Comparison of ENCODE assay signal across 1 cellular context in the genomic region with DNA sequence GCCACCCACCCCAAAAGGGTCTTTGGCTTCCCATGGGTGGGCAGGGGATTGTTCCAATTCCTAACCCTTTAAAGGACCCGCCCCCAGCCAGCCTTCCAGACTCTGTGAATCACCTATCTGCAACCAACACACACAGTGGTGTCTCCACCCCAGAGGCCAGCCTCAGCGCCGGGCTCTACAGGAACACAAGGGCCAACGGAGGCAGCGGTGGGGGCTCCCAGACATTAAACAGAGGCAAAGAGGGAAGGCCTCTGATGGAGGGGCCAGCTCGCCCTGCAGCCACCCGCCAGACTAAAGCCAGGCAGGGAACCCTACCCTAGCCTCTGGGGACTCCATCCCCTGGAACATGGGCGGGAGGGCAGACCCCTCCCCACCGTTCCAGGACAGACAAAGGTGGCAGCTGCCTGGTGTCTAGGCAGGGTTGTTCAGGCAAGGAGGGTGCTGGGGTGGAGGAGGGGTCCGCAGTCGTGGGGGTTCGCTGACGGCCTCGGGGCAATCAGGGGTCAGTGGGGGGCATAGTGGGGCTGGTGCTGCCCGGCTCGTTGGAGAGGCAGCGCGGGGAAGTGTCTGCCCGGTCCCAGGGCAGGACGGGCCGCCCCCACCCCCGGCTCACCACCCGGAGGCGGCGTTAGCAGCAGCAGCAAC.
TF ChIP-seq lines count a peak whose summit lies in the region.

No MANE protein-coding gene starts in this region.

TF ChIP-seq in K562, 482 proteins besides CTCF, POLR2A, EP300 and RAD21:
- TF ChIP-seq KDM5B (IDR thresholded peaks at IDR 0.05; ENCODE audit: insufficient replicate concordance, low read depth, low read length) (peak; percentile 19), TCF3 (CRISPR knock-in tag; IDR thresholded peaks at IDR 0.05) (0 out of 2 replicates have a peak, but pooled peaks have one; percentile 28), EZH2 (IDR thresholded peaks at IDR 0.05; ENCODE audit: borderline replicate concordance, low read depth, low read length) (no peak), SMARCA5 (IDR thresholded peaks at IDR 0.05) (0 out of 2 replicates have a peak, but pooled peaks have one; percentile 23), PHF8 (IDR thresholded peaks at IDR 0.05; ENCODE audit: borderline replicate concordance, low read length) (peak; percentile 56; the same call in 1 of the 2 replicates), CBFA2T3 (IDR thresholded peaks at IDR 0.05) (0 out of 2 replicates have a peak, but pooled peaks have one; percentile 21), ARID1B (IDR thresholded peaks at IDR 0.05) (peak; percentile 37; the same call in 1 of the 2 replicates)
- TF ChIP-seq, protein P1, sequence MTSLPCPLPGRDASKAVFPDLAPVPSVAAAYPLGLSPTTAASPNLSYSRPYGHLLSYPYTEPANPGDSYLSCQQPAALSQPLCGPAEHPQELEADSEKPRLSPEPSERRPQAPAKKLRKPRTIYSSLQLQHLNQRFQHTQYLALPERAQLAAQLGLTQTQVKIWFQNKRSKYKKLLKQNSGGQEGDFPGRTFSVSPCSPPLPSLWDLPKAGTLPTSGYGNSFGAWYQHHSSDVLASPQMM (CRISPR knock-in tag; IDR thresholded peaks at IDR 0.05): no peak
